ENCODE assay signal across 8 cellular contexts in genomic region chr7:107580716-107581383, GRCh38. TPM values are rescaled to one million over a fixed set of nuclear protein-coding genes. Genes with fewer than 3 reads are reported as not detected.
A peak's percentile ranks its signal among the peaks of the same experiment; 100 is the strongest.
DNase-seq lines count a peak whose midpoint lies in the region; ATAC-seq and TF ChIP-seq lines count a peak whose summit lies in the region.

No MANE protein-coding gene starts in this region.

- H3K9ac ChIP-seq in iPS-18a (ENCODE audit: low read length), result peak overlapping the region; percentile 76

- no peaks in the 10 kb centered on the region for H3K9me3 Mint-ChIP-seq in activated CD8-positive, alpha-beta T cell treated with anti-CD3 and anti-CD28 coated beads for 36 hours
- no peaks in the 10 kb centered on the region for H3K9me3 Mint-ChIP-seq in stimulated activated naive B cell treated with anti-CD40 and anti-IgM and Interleukin-4, amounts not matched to agents 10 μg/mL and 1 μg/mL and 100 μg/mL, for 72 hours

- H3K36me3 Mint-ChIP-seq in activated CD8-positive, alpha-beta T cell treated with anti-CD3 and anti-CD28 coated beads for 36 hours (ENCODE audit: low read depth), result peaks cover 17% of the 10 kb centered on the region
- peaks cover 11 to 19% of the 10 kb centered on the region in 2 donors for H3K36me3 Mint-ChIP-seq in stimulated activated naive B cell treated with anti-CD40 and anti-IgM and Interleukin-4, amounts not matched to agents 10 μg/mL and 1 μg/mL and 100 μg/mL, for 72 hours

- peak overlapping the region; percentile 57 for H3K27ac Mint-ChIP-seq in activated CD8-positive, alpha-beta T cell treated with anti-CD3 and anti-CD28 coated beads for 36 hours
- H3K27ac Mint-ChIP-seq in stimulated activated naive B cell treated with anti-CD40 and anti-IgM and Interleukin-4, amounts not matched to agents 10 μg/mL and 1 μg/mL and 100 μg/mL, for 72 hours, result peak overlapping the region; percentile 83

- no peak for TF ChIP-seq CTCF in activated CD8-positive, alpha-beta T cell treated with anti-CD3 and anti-CD28 coated beads for 36 hours (IDR thresholded peaks at IDR 0.05)

- POLR2A ChIA-PET in activated CD8-positive, alpha-beta T cell treated with anti-CD3 and anti-CD28 coated beads for 36 hours (lab: Charles Lee), result interaction anchor here (1.5 kb wide), 1 partner anchor 21 kb away, joined by 4 read pairs; no protein-coding TSS in a partner anchor

- no peaks in the 10 kb centered on the region for H3K9me3 ChIP-seq in iPS-18a (ENCODE audit: control insufficient read depth, low read depth, low read length)

- H3K4me3 ChIP-seq in iPS-18a (ENCODE audit: low read length), result peak overlapping the region; percentile 93

- DNase-seq in NCI-H1105 treated with DMSO at 0.1 percent for 48 hours (lab: John Stamatoyannopoulos, UW), result peak; percentile 26
- no peak for DNase-seq in NCI-H1105 (lab: John Stamatoyannopoulos, UW)
- no peak for DNase-seq in activated CD8-positive, alpha-beta T cell treated with anti-CD3 and anti-CD28 coated beads for 36 hours
- no peak for DNase-seq in stimulated activated naive B cell treated with anti-CD40 and anti-IgM and Interleukin-4, amounts not matched to agents 10 μg/mL and 1 μg/mL and 100 μg/mL, for 72 hours
- no peak for DNase-seq in NCI-H2171 treated with DMSO at 0.1 percent for 48 hours (lab: John Stamatoyannopoulos, UW)
- DNase-seq in germinal center (ENCODE audit: low spot score), result no peak

- no peak for ATAC-seq in activated CD8-positive, alpha-beta T cell treated with anti-CD3 and anti-CD28 coated beads for 36 hours
- no peak for ATAC-seq in stimulated activated naive B cell treated with anti-CD40 and anti-IgM and Interleukin-4, amounts not matched to agents 10 μg/mL and 1 μg/mL and 100 μg/mL, for 72 hours (replicated peaks)
- ATAC-seq in GM18907 (IDR thresholded peaks at IDR 0.05; ENCODE audit: unreplicated experiment), result no peak

- CTCF ChIA-PET in activated CD8-positive, alpha-beta T cell treated with anti-CD3 and anti-CD28 coated beads for 36 hours (lab: Charles Lee), result interaction anchor here (0.8 kb wide), 1 partner anchor 16 kb away, joined by 3 read pairs; no protein-coding TSS in a partner anchor

- H3K27ac ChIP-seq in iPS-18a (ENCODE audit: low read length), result no peak overlapping the region

- peaks cover 21% of the 10 kb centered on the region for H3K4me1 Mint-ChIP-seq in activated CD8-positive, alpha-beta T cell treated with anti-CD3 and anti-CD28 coated beads for 36 hours (ENCODE audit: low read depth)
- H3K4me1 Mint-ChIP-seq in stimulated activated naive B cell treated with anti-CD40 and anti-IgM and Interleukin-4, amounts not matched to agents 10 μg/mL and 1 μg/mL and 100 μg/mL, for 72 hours, result peaks cover 8 to 10% of the 10 kb centered on the region in 2 donors

- intact Hi-C loops in activated CD8-positive, alpha-beta T cell treated with anti-CD3 and anti-CD28 coated beads for 36 hours (cut with micrococcal nuclease), result loop anchor here (2.0 to 10.0 kb wide), 2 partner anchors 78 to 144 kb away; no protein-coding TSS in a partner anchor

- H3K27me3 Mint-ChIP-seq in activated CD8-positive, alpha-beta T cell treated with anti-CD3 and anti-CD28 coated beads for 36 hours, result no peaks in the 10 kb centered on the region
- no peaks in the 10 kb centered on the region for H3K27me3 Mint-ChIP-seq in stimulated activated naive B cell treated with anti-CD40 and anti-IgM and Interleukin-4, amounts not matched to agents 10 μg/mL and 1 μg/mL and 100 μg/mL, for 72 hours

- peak overlapping the region; percentile 87 for H3K4me3 Mint-ChIP-seq in activated CD8-positive, alpha-beta T cell treated with anti-CD3 and anti-CD28 coated beads for 36 hours
- peak overlapping the region; percentile 89 to 95 for H3K4me3 Mint-ChIP-seq in stimulated activated naive B cell treated with anti-CD40 and anti-IgM and Interleukin-4, amounts not matched to agents 10 μg/mL and 1 μg/mL and 100 μg/mL, for 72 hours

- H3K4me1 ChIP-seq in iPS-18a (ENCODE audit: control insufficient read depth, low read depth, low read length), result peaks cover 2% of the 10 kb centered on the region

- H3K27me3 ChIP-seq in iPS-18a (ENCODE audit: control insufficient read depth, insufficient read depth, low read length), result peaks cover 6% of the 10 kb centered on the region

- H3K36me3 ChIP-seq in iPS-18a (ENCODE audit: control insufficient read depth, low read depth, low read length), result peaks cover 13% of the 10 kb centered on the region

RNA-seq across cellular contexts. Expression of gene BCAP29, which starts 0.8 kb away (rescaled TPM):
- 10 to 100 TPM; 24.0 to 27.7 TPM for total RNA-seq in activated CD8-positive, alpha-beta T cell treated with anti-CD3 and anti-CD28 coated beads for 36 hours

RNA-seq across cellular contexts. Expression of gene DUS4L, which starts 17.1 kb away (rescaled TPM):
- total RNA-seq in activated CD8-positive, alpha-beta T cell treated with anti-CD3 and anti-CD28 coated beads for 36 hours, result 10 to 100 TPM; 17.4 to 17.9 TPM

RNA-seq across cellular contexts. Expression of gene COG5, which starts 17.1 kb away (rescaled TPM):
- 10 to 100 TPM; 37.6 to 40.3 TPM for total RNA-seq in activated CD8-positive, alpha-beta T cell treated with anti-CD3 and anti-CD28 coated beads for 36 hours
